ENCODE assay signal across 17 cellular contexts in the genomic region with DNA sequence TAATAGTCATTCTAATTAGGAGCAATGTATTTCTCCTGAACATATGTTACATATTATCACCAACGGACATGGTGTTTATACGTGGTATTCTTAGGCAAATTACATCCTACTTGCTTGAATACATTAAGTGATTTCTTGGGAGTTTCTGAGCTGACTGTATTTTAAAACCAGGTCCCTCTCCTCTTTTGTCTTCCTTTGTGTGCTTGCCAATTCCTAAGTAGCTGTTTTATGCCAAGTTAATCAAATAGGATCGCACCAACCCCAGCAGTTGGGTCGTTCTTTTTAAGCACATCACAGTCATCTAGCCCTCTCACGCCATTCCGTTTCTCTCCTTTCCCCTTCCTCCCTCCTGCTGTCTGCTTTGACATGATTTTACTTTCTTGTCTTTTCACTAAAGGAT.
"Had no signal": no experiment of that assay in that cellular context is flagged by ENCODE, and none has a peak within 500 bp of the region (broad histone marks: within the 10 kb centered on the region; RNA-seq: fewer than 3 reads in every experiment).

No MANE protein-coding gene starts in this region.

- ATAC-seq: left colon; lower lobe of right lung; pancreas; stimulated activated memory B cell treated with anti-CD40 and anti-IgM and Interleukin-4, amounts not matched to agents 10 μg/mL and 1 μg/mL and 100 μg/mL, for 72 hours had no signal

- H3K4me1 Mint-ChIP-seq: activated naive CD8-positive, alpha-beta T cell treated with anti-CD3 and anti-CD28 coated beads, Interleukin-2, amount 10 ng/mL, durations not matched to agents 7 days and 5 days; immature natural killer cell; stimulated activated memory B cell treated with anti-CD40 and anti-IgM and Interleukin-4, amounts not matched to agents 10 μg/mL and 1 μg/mL and 100 μg/mL, for 72 hours had no signal

- FAIRE-seq: frontal cortex, pancreas had no signal

- H3K4me1 ChIP-seq: lower lobe of right lung, pancreas, tibial nerve, uterus had no signal

- H3K27ac ChIP-seq: epithelial cell of prostate, lower lobe of right lung, pancreas, tibial nerve, uterus had no signal

- H3K27me3 Mint-ChIP-seq: activated naive CD8-positive, alpha-beta T cell treated with anti-CD3 and anti-CD28 coated beads, Interleukin-2, amount 10 ng/mL, durations not matched to agents 7 days and 5 days; stimulated activated memory B cell treated with anti-CD40 and anti-IgM and Interleukin-4, amounts not matched to agents 10 μg/mL and 1 μg/mL and 100 μg/mL, for 72 hours had no signal

- H3K4me3 ChIP-seq: lower lobe of right lung, pancreas, tibial nerve, uterus had no signal

- H3K27me3 ChIP-seq: pancreas, tibial nerve, uterus had no signal

- H3K27ac Mint-ChIP-seq: activated naive CD8-positive, alpha-beta T cell treated with anti-CD3 and anti-CD28 coated beads, Interleukin-2, amount 10 ng/mL, durations not matched to agents 7 days and 5 days; immature natural killer cell; mesothelial cell of epicardium; nephron progenitor cell; stimulated activated memory B cell treated with anti-CD40 and anti-IgM and Interleukin-4, amounts not matched to agents 10 μg/mL and 1 μg/mL and 100 μg/mL, for 72 hours had no signal

- H3K4me3 Mint-ChIP-seq: activated naive CD8-positive, alpha-beta T cell treated with anti-CD3 and anti-CD28 coated beads, Interleukin-2, amount 10 ng/mL, durations not matched to agents 7 days and 5 days; immature natural killer cell; mesothelial cell of epicardium; nephron progenitor cell; stimulated activated memory B cell treated with anti-CD40 and anti-IgM and Interleukin-4, amounts not matched to agents 10 μg/mL and 1 μg/mL and 100 μg/mL, for 72 hours had no signal

- H3K9me3 Mint-ChIP-seq: activated naive CD8-positive, alpha-beta T cell treated with anti-CD3 and anti-CD28 coated beads, Interleukin-2, amount 10 ng/mL, durations not matched to agents 7 days and 5 days; mesothelial cell of epicardium; nephron progenitor cell; stimulated activated memory B cell treated with anti-CD40 and anti-IgM and Interleukin-4, amounts not matched to agents 10 μg/mL and 1 μg/mL and 100 μg/mL, for 72 hours had no signal

- H3K9me3 ChIP-seq: lower lobe of right lung, pancreas, tibial nerve, uterus had no signal

- H3K36me3 Mint-ChIP-seq: activated naive CD8-positive, alpha-beta T cell treated with anti-CD3 and anti-CD28 coated beads, Interleukin-2, amount 10 ng/mL, durations not matched to agents 7 days and 5 days; immature natural killer cell; mesothelial cell of epicardium; stimulated activated memory B cell treated with anti-CD40 and anti-IgM and Interleukin-4, amounts not matched to agents 10 μg/mL and 1 μg/mL and 100 μg/mL, for 72 hours had no signal

- DNase-seq: activated CD4-positive, alpha-beta T cell treated with anti-CD3 and anti-CD28 coated beads, Interleukin-2, amount 50 U/mL, for 1 hour; activated naive CD4-positive, alpha-beta T cell; activated naive CD8-positive, alpha-beta T cell treated with anti-CD3 and anti-CD28 coated beads, Interleukin-2, amount 10 ng/mL, durations not matched to agents 7 days and 5 days; activated T-cell treated with anti-CD3 and anti-CD28 coated beads for 4 hours; head of caudate nucleus; immature natural killer cell; left colon; lower lobe of right lung; nephron progenitor cell; pancreas; stimulated activated CD4-positive, alpha-beta T cell treated with anti-CD3 and anti-CD28 coated beads, Interleukin-12 subunit alpha, Interleukin-12 subunit beta, amount 100 ng/mL, for 4 hours; uterus had no signal

- H3K36me3 ChIP-seq: lower lobe of right lung, pancreas, tibial nerve, uterus had no signal
